In genomic region chr11:45906965-45907591, GRCh38 we compare ENCODE assay signal across 14 cellular contexts. TPM values are rescaled to one million over a fixed set of nuclear protein-coding genes. Genes with fewer than 3 reads are reported as not detected.
DNase-seq lines count a peak whose midpoint lies in the region; ATAC-seq, FAIRE-seq and TF ChIP-seq lines count a peak whose summit lies in the region.
"Had no signal": no experiment of that assay in that cellular context is flagged by ENCODE, and none has a peak within 500 bp of the region (broad histone marks: within the 10 kb centered on the region; RNA-seq: fewer than 3 reads in every experiment).

FREY1 (minus strand) TSS chr11:45907271; CDS start chr11:45907245, 26 bp downstream.

- H3K4me2 ChIP-seq in SK-N-SH = no peak within 1 kb of the TSS
- no peak within 1 kb of the TSS for H3K4me2 ChIP-seq in GM12878 (ENCODE audit: control insufficient read depth, insufficient read depth)

- peak; percentile 8 for ATAC-seq in SK-N-SH treated with all-trans-retinoic acid at 6 μM for 48 hours
- ATAC-seq in GM12878 = no peak
- ATAC-seq in left lung = peak; percentile 9
- no peak for ATAC-seq in GM18867 (IDR thresholded peaks at IDR 0.05; ENCODE audit: unreplicated experiment)
- ATAC-seq: activated CD8-positive, alpha-beta memory T cell treated with anti-CD3 and anti-CD28 coated beads, Interleukin-2, amount 10 ng/mL, durations not matched to agents 7 days and 5 days had no signal

- SMC1A ChIA-PET in GM12878 (lab: Charles Lee; ENCODE audit: uncharacterized antibody, unreplicated experiment) = no interaction called here

- H3K36me3 ChIP-seq in SK-N-SH (replicated peaks in 1 of 2; ENCODE audit: control insufficient read depth in 1 of 2, insufficient read depth in 2 of 2, low read length in 1 of 2) = peaks cover 0 to 39% of the 10 kb centered on the region in 2 experiments
- peaks cover 0 to 5% of the 10 kb centered on the region in 2 experiments; a peak in 2 of 4 replicates for H3K36me3 ChIP-seq in GM12878 (ENCODE audit: control insufficient read depth in 2 of 2, insufficient read depth in 2 of 2, low read length in 1 of 2)
- peaks cover 0 to 34% of the 10 kb centered on the region in 2 donors for H3K36me3 ChIP-seq in left lung
- H3K36me3 ChIP-seq: uterus had no signal

- no peak for FAIRE-seq in GM12878 (lab: Jason Lieb, UNC)
- FAIRE-seq: G401.6, kidney had no signal

- DNase-seq in SK-N-SH = no peak
- DNase-seq in GM12878 (ENCODE audit: low read depth, low spot score) = no peak
- DNase-seq in left lung = peak in 1 of 2 donors; percentile 69
- DNase-seq in NCI-H1930 (lab: John Stamatoyannopoulos, UW) = no peak
- no peak for DNase-seq in HEK293T (ENCODE audit: extremely low spot score)
- DNase-seq: activated CD8-positive, alpha-beta memory T cell treated with anti-CD3 and anti-CD28 coated beads, Interleukin-2, amount 10 ng/mL, durations not matched to agents 7 days and 5 days; kidney; stimulated activated CD4-positive, alpha-beta T cell treated with anti-CD3 and anti-CD28 coated beads, Interleukin-4, amount 100 ng/mL, for 1 hour; uterus had no signal

- H3K79me2 ChIP-seq in SK-N-SH (ENCODE audit: insufficient read depth) = no peaks in the 10 kb centered on the region
- no peaks in the 10 kb centered on the region for H3K79me2 ChIP-seq in GM12878 (ENCODE audit: control insufficient read depth, insufficient read depth, low read length)

- no TSS peak for BruUV-seq in GM12878 (replicated peaks; lab: Mats Ljungman, UMichigan)

- TF ChIP-seq RAD21 in SK-N-SH (IDR thresholded peaks at IDR 0.05; ENCODE audit: low read length) = no peak
- TF ChIP-seq RAD21 in GM12878 (IDR thresholded peaks at IDR 0.05; ENCODE audit: insufficient read depth, low read depth, low read length) = no peak

- CTCF ChIA-PET in SK-N-SH (lab: Yijun Ruan, JAX) = interaction anchor here (1.0 to 1.5 kb wide), 3 partner anchors 9 to 35 kb away, joined by 3 to 4 read pairs (median 4); no protein-coding TSS in a partner anchor
- CTCF ChIA-PET in GM12878 (lab: Yijun Ruan, JAX) = no interaction called here
- CTCF ChIA-PET in HEK293T (lab: Yijun Ruan, JAX) = no interaction called here

- intact Hi-C loops in GM12878 (cut with micrococcal nuclease; ENCODE audit: unreplicated experiment) = no loop called here
- intact Hi-C loops in left lung (cut with DNase I) = no loop called here

- TF ChIP-seq POLR2A in GM12878 (IDR thresholded peaks at IDR 0.05; ENCODE audit: low read depth, low read length) = peak; percentile 53; the same call in 1 of the 2 replicates

- H3K27ac ChIP-seq in SK-N-SH (ENCODE audit: low read depth in 2 of 2, low read length in 1 of 2) (peak within 1 kb of the TSS in 1 of 2 experiments; percentile 30; a peak in 1 of 4 replicates), GM12878 (ENCODE audit: control insufficient read depth, insufficient read depth) (no peak within 1 kb of the TSS), left lung (no peak within 1 kb of the TSS), temporal lobe (ENCODE audit: low read depth, low read length) (peak within 1 kb of the TSS; percentile 34)
- H3K27ac ChIP-seq: epithelial cell of prostate, uterus had no signal

- no peak within 1 kb of the TSS for H2AFZ ChIP-seq in SK-N-SH (ENCODE audit: low read depth)
- H2AFZ ChIP-seq in GM12878 (ENCODE audit: control insufficient read depth, low read depth, low read length) = no peak within 1 kb of the TSS

- H4K20me1 ChIP-seq in SK-N-SH (ENCODE audit: insufficient read depth) = no peaks in the 10 kb centered on the region
- H4K20me1 ChIP-seq in GM12878 (ENCODE audit: control insufficient read depth, insufficient read depth) = no peaks in the 10 kb centered on the region

- POLR2A ChIA-PET in SK-N-SH (lab: Yijun Ruan, JAX) (interaction anchor here (1.1 to 3.2 kb wide), 2 partner anchors 8 to 11 kb away, joined by 3 to 15 read pairs; partner anchors contain the start of gene PEX16), GM12878 (lab: Charles Lee) (no interaction called here), HEK293T (lab: Yijun Ruan, JAX) (interaction anchor here (1.1 kb wide), 1 partner anchor 10 kb away, joined by 5 read pairs; the partner anchor contains the start of gene PEX16)

- TF ChIP-seq CTCF in SK-N-SH (IDR thresholded peaks at IDR 0.05) = no peak
- TF ChIP-seq CTCF in GM12878 (IDR thresholded peaks at IDR 0.05 in 2 of 3, conservative IDR thresholded peaks at IDR 0.05 in 1 of 3; ENCODE audit: control insufficient read depth in 2 of 3, extremely low read depth in 1 of 3, insufficient read depth in 1 of 3, low read depth in 3 of 3, low read length in 3 of 3) = no peak
- no peak for TF ChIP-seq CTCF in left lung (IDR thresholded peaks at IDR 0.05)

- no peaks in the 10 kb centered on the region for H3K9me2 ChIP-seq in SK-N-SH

- no peaks in the 10 kb centered on the region for H3F3A ChIP-seq in SK-N-SH (replicated peaks; ENCODE audit: insufficient read depth)

- H3K9me3 ChIP-seq in SK-N-SH = no peaks in the 10 kb centered on the region
- no peaks in the 10 kb centered on the region for H3K9me3 ChIP-seq in GM12878 (replicated peaks; ENCODE audit: control insufficient read depth, insufficient read depth, low read length)
- no peaks in the 10 kb centered on the region for H3K9me3 ChIP-seq in left lung
- H3K9me3 ChIP-seq: uterus had no signal

- no peak for TF ChIP-seq EP300 in SK-N-SH (IDR thresholded peaks at IDR 0.05; ENCODE audit: borderline replicate concordance in 1 of 2, low read depth in 1 of 2, low read length in 1 of 2)
- TF ChIP-seq EP300 in GM12878 (IDR thresholded peaks at IDR 0.05; ENCODE audit: borderline replicate concordance in 1 of 2, control insufficient read depth in 1 of 2, low read depth in 2 of 2, low read length in 2 of 2) = no peak

- H3K4me3 ChIP-seq in SK-N-SH (ENCODE audit: low read depth in 2 of 2, low read length in 1 of 2) (no peak within 1 kb of the TSS), GM12878 (no peak within 1 kb of the TSS), left lung (no peak within 1 kb of the TSS)
- H3K4me3 ChIP-seq: uterus had no signal

- H3K9ac ChIP-seq in SK-N-SH (no peak within 1 kb of the TSS), GM12878 (ENCODE audit: control insufficient read depth, insufficient read depth, low read length) (no peak within 1 kb of the TSS)

- 73% methylated on average over 8 of the region's 18 CpGs for WGBS in SK-N-SH (ENCODE audit: low lambda C conversion rate)
- 80% methylated on average over 14 of the region's 18 CpGs for WGBS in GM12878 (ENCODE audit: insufficient coverage, insufficient replicate concordance, low lambda C conversion rate, missing lambda C conversion rate)

- H3K27me3 ChIP-seq in SK-N-SH (ENCODE audit: insufficient read depth) (no peaks in the 10 kb centered on the region), GM12878 (replicated peaks in 1 of 2; ENCODE audit: control insufficient read depth in 2 of 2, insufficient read depth in 2 of 2, low read length in 1 of 2) (no peaks in the 10 kb centered on the region), left lung (no peaks in the 10 kb centered on the region)
- H3K27me3 ChIP-seq: uterus had no signal

- H3K4me1 ChIP-seq in SK-N-SH (ENCODE audit: control insufficient read depth in 1 of 2, insufficient read depth in 2 of 2, low read depth in 1 of 2, low read length in 1 of 2) (peaks cover 0 to 9% of the 10 kb centered on the region in 2 experiments; a peak in 1 of 4 replicates), GM12878 (ENCODE audit: control insufficient read depth, insufficient read depth, low read length) (no peaks in the 10 kb centered on the region), left lung (no peaks in the 10 kb centered on the region)
- H3K4me1 ChIP-seq: uterus had no signal

- in situ Hi-C loops in GM12878 (cut with MboI) = no loop called here

- RAD21 ChIA-PET in GM12878 (lab: Charles Lee; ENCODE audit: unreplicated experiment) = no interaction called here

TF ChIP-seq in SK-N-SH treated with all-trans-retinoic acid at 6 μM for 48 hours, 23 proteins besides CTCF, POLR2A, EP300 and RAD21 (continues in another document):
- no peak for TF ChIP-seq BACH2 (CRISPR knock-in tag; IDR thresholded peaks at IDR 0.05; ENCODE audit: borderline replicate concordance)

TF ChIP-seq in SK-N-SH, 30 proteins besides CTCF, POLR2A, EP300 and RAD21:
- TF ChIP-seq RXRA (IDR thresholded peaks at IDR 0.05; ENCODE audit: borderline replicate concordance, low read depth) (no peak), SIN3A (IDR thresholded peaks at IDR 0.05; ENCODE audit: borderline replicate concordance, low read depth, low read length) (no peak)

TF ChIP-seq in GM12878, 131 proteins besides CTCF, POLR2A, EP300 and RAD21 (continues in another document):
- TF ChIP-seq NR2C2 (IDR thresholded peaks at IDR 0.05; ENCODE audit: borderline replicate concordance, control insufficient read depth, insufficient read length, low read depth) = no peak
- no peak for TF ChIP-seq NBN (IDR thresholded peaks at IDR 0.05)
- TF ChIP-seq JUNB (IDR thresholded peaks at IDR 0.05) = no peak

TF ChIP-seq in HEK293T, 16 proteins besides CTCF, POLR2A, EP300 and RAD21 (continues in another document):
- TF ChIP-seq CTBP1 (IDR thresholded peaks at IDR 0.05; ENCODE audit: borderline replicate concordance) = no peak
- no peak for TF ChIP-seq FOXK2 (IDR thresholded peaks at IDR 0.05)
- no peak for TF ChIP-seq FOXM1 (IDR thresholded peaks at IDR 0.05; ENCODE audit: borderline replicate concordance)
- TF ChIP-seq TARDBP (IDR thresholded peaks at IDR 0.05) = no peak
- TF ChIP-seq BHLHE40 (IDR thresholded peaks at IDR 0.05; ENCODE audit: borderline replicate concordance) = no peak
- TF ChIP-seq L3MBTL2 (conservative IDR thresholded peaks at IDR 0.05) = no peak

RNA-seq across cellular contexts. Expression of gene FREY1, which starts in this region (rescaled TPM):
- polyA plus RNA-seq in SK-N-SH (2012; rRNA removed) (0.30 and 0.49 TPM in 2 replicates), GM12878 (2011; rRNA removed) (0.16 and 0.19 TPM in 2 replicates), GM12878 (2014; fragmentation: Illumina TruSeq; extraction: Trizol) (0.13 TPM in 1 of 2 replicates, not detected in the other), GM12878 (2014; fragmentation: Nextera tagmentation; extraction: Ambion mirVana) (not detected), GM12878 (2014; rRNA removed) (0.31 TPM in 1 of 2 replicates, not detected in the other), GM12878 (2016; fragmentation: Nextera tagmentation; extraction: Ambion mirVana) (under 1 TPM in 1 of 2 experiments, not detected in 1; 0.39 TPM)
- 0.14 TPM in 1 of 2 replicates, not detected in the other for polyA plus RNA-seq in SK-N-SH (2012; cell fraction: cytosol; rRNA removed)
- polyA plus RNA-seq in SK-N-SH (2012; cell fraction: nucleus; rRNA removed) = 0.89 and 1.3 TPM in 2 replicates
- total RNA-seq in GM12878 (2013; cell fraction: nucleolus; rRNA removed) = 6.7 and 6.9 TPM in 2 replicates
- total RNA-seq in GM12878 (2014; rRNA removed) (0.79 and 1.7 TPM in 2 replicates), GM12878 (2014; rRNA removed; fragmentation: Illumina TruSeq; extraction: Trizol) (0.55 and 0.72 TPM in 2 replicates), GM12878 (2021) (0.82 and 1.7 TPM in 2 replicates), left lung (under 1 TPM; 0.35 to 0.89 TPM), temporal lobe (0.25 TPM)
- not detected for polyA plus RNA-seq in GM12878 (2011; ENCODE audit: low read depth)
- polyA plus RNA-seq in GM12878 (2011; cell fraction: cytosol; rRNA removed) = 0.20 and 0.30 TPM in 2 replicates
- polyA plus RNA-seq in GM12878 (2011; cell fraction: nucleus; rRNA removed) = 3.6 and 6.1 TPM in 2 replicates
- polyA plus RNA-seq in GM12878 (2012) = 0.17 and 0.31 TPM in 2 replicates
- 1.2 and 7.0 TPM in 2 replicates for polyA minus RNA-seq in GM12878 (2011; rRNA and poly(A)+ RNA removed)
- 3.2 TPM in 1 of 2 replicates, not detected in the other for polyA minus RNA-seq in GM12878 (2011; cell fraction: cytosol; rRNA and poly(A)+ RNA removed)
- 12.6 and 20.4 TPM in 2 replicates for polyA minus RNA-seq in GM12878 (2011; cell fraction: nucleus; rRNA and poly(A)+ RNA removed)

Comparison
In these comparisons a context has a peak if more than half of its experiments do, and no peak if none do; other contexts are left out.
1. Peak in ATAC-seq in left lung; RNA of the gene not detected or under 1 TPM.